In genomic region chr3:181363231-181363630, GRCh38 we compare ENCODE assay signal across 1 cellular context.
TF ChIP-seq lines count a peak whose summit lies in the region.

No MANE protein-coding gene starts in this region.

TF ChIP-seq in WTC11, 78 proteins besides CTCF, POLR2A, EP300 and RAD21 (continued from another document):
- TF ChIP-seq ZNF532 (CRISPR knock-in tag; IDR thresholded peaks at IDR 0.05; ENCODE audit: borderline replicate concordance) = no peak
- TF ChIP-seq ZNF416 (CRISPR knock-in tag; IDR thresholded peaks at IDR 0.05) = no peak
- TF ChIP-seq CREM (CRISPR knock-in tag; IDR thresholded peaks at IDR 0.05) = no peak
- no peak for TF ChIP-seq ZNF138 (CRISPR knock-in tag; conservative IDR thresholded peaks at IDR 0.05)
- no peak for TF ChIP-seq GRHL2 (CRISPR knock-in tag; IDR thresholded peaks at IDR 0.05; ENCODE audit: insufficient replicate concordance, severe bottlenecking)
- no peak for TF ChIP-seq ZNF512 (CRISPR knock-in tag; IDR thresholded peaks at IDR 0.05; ENCODE audit: borderline replicate concordance)
- no peak for TF ChIP-seq GABPB1 (CRISPR knock-in tag; IDR thresholded peaks at IDR 0.05)
